ENCODE assay signal across 16 cellular contexts in genomic region chr10:89503633-89504345, GRCh38. TPM values are rescaled to one million over a fixed set of nuclear protein-coding genes. Genes with fewer than 3 reads are reported as not detected.
DNase-seq lines count a peak whose midpoint lies in the region; ATAC-seq and TF ChIP-seq lines count a peak whose summit lies in the region.
"Had no signal": no experiment of that assay in that cellular context is flagged by ENCODE, and none has a peak within 500 bp of the region (broad histone marks: within the 10 kb centered on the region; RNA-seq: fewer than 3 reads in every experiment).

No MANE protein-coding gene starts in this region.

- H2AFZ ChIP-seq in Loucy (ENCODE audit: low read length), result peak overlapping the region; percentile 30; the same call in 1 of the 2 replicates

- H3K36me3 Mint-ChIP-seq in activated CD4-positive, alpha-beta T cell treated with anti-CD3 and anti-CD28 coated beads for 36 hours (ENCODE audit: low read depth), result no peaks in the 10 kb centered on the region
- H3K36me3 Mint-ChIP-seq in nephron (ENCODE audit: low read depth), result no peaks in the 10 kb centered on the region
- no peaks in the 10 kb centered on the region for H3K36me3 Mint-ChIP-seq in naive thymus-derived CD8-positive, alpha-beta T cell
- H3K36me3 Mint-ChIP-seq: CD4-positive, CD25-positive, alpha-beta regulatory T cell had no signal

- H3K9ac ChIP-seq in Loucy (ENCODE audit: low read depth, low read length, poor library complexity, severe bottlenecking) (no peak overlapping the region), adipocyte (ENCODE audit: low read length) (no peak overlapping the region)

- no peaks in the 10 kb centered on the region for H3K9me3 ChIP-seq in Loucy (ENCODE audit: insufficient read depth, low read depth, low read length)
- H3K9me3 ChIP-seq in adipocyte (ENCODE audit: control insufficient read depth, low read length), result no peaks in the 10 kb centered on the region
- H3K9me3 ChIP-seq: lower lobe of right lung, right lobe of liver, tibial nerve had no signal

- H3K36me3 ChIP-seq in Loucy (ENCODE audit: insufficient read depth, low read length) (no peaks in the 10 kb centered on the region), adipocyte (ENCODE audit: control insufficient read depth, insufficient read depth, low read length, severe bottlenecking) (no peaks in the 10 kb centered on the region)
- H3K36me3 ChIP-seq: lower lobe of right lung, right lobe of liver had no signal

- H3F3A ChIP-seq in Loucy (ENCODE audit: low read depth), result no peaks in the 10 kb centered on the region

- peak; percentile 17 for DNase-seq in activated CD4-positive, alpha-beta T cell treated with anti-CD3 and anti-CD28 coated beads for 36 hours
- DNase-seq in activated CD4-positive, alpha-beta T cell treated with anti-CD3 and anti-CD28 coated beads for 4 hours, result no peak
- peak; percentile 18 for DNase-seq in adipocyte (ENCODE audit: low read depth)
- DNase-seq in naive thymus-derived CD8-positive, alpha-beta T cell, result no peak
- no peak for DNase-seq in omental fat pad (ENCODE audit: low spot score)
- no peak for DNase-seq in pons (ENCODE audit: low spot score)
- DNase-seq: lower lobe of right lung, NCI-H187, NCI-H510A, OCI-M1, right lobe of liver had no signal

- H3K4me3 Mint-ChIP-seq in activated CD4-positive, alpha-beta T cell treated with anti-CD3 and anti-CD28 coated beads for 36 hours, result no peak overlapping the region
- H3K4me3 Mint-ChIP-seq in nephron, result no peak overlapping the region
- no peak overlapping the region for H3K4me3 Mint-ChIP-seq in naive thymus-derived CD8-positive, alpha-beta T cell
- H3K4me3 Mint-ChIP-seq: CD4-positive, CD25-positive, alpha-beta regulatory T cell; neural crest cell had no signal

- ATAC-seq in activated CD4-positive, alpha-beta T cell treated with anti-CD3 and anti-CD28 coated beads for 36 hours, result peak; percentile 30
- ATAC-seq in naive thymus-derived CD8-positive, alpha-beta T cell, result no peak
- no peak for ATAC-seq in omental fat pad (ENCODE audit: low FRiP score)
- ATAC-seq: lower lobe of right lung, right lobe of liver had no signal

- peaks cover 2% of the 10 kb centered on the region for H3K27me3 Mint-ChIP-seq in activated CD4-positive, alpha-beta T cell treated with anti-CD3 and anti-CD28 coated beads for 36 hours
- H3K27me3 Mint-ChIP-seq in nephron (ENCODE audit: low read depth), result peaks cover 4% of the 10 kb centered on the region
- peaks cover 0 to 16% (median 5%) of the 10 kb centered on the region in 5 donors for H3K27me3 Mint-ChIP-seq in naive thymus-derived CD8-positive, alpha-beta T cell

- no peak overlapping the region for H3K27ac Mint-ChIP-seq in activated CD4-positive, alpha-beta T cell treated with anti-CD3 and anti-CD28 coated beads for 36 hours
- peak overlapping the region; percentile 49 to 71 (median 61) for H3K27ac Mint-ChIP-seq in nephron
- no peak overlapping the region for H3K27ac Mint-ChIP-seq in naive thymus-derived CD8-positive, alpha-beta T cell
- H3K27ac Mint-ChIP-seq: CD4-positive, CD25-positive, alpha-beta regulatory T cell had no signal

- no peaks in the 10 kb centered on the region for H4K20me1 ChIP-seq in Loucy (ENCODE audit: insufficient read depth, low read length, poor library complexity, severe bottlenecking)

- H3K4me3 ChIP-seq in Loucy (ENCODE audit: low read length, poor library complexity, severe bottlenecking), result no peak overlapping the region
- no peak overlapping the region for H3K4me3 ChIP-seq in adipocyte (ENCODE audit: low read length)
- H3K4me3 ChIP-seq: lower lobe of right lung, right lobe of liver, tibial nerve had no signal

- H3K4me1 ChIP-seq in Loucy (ENCODE audit: insufficient read depth, low read length, poor library complexity, severe bottlenecking), result peaks cover 9% of the 10 kb centered on the region
- H3K4me1 ChIP-seq in adipocyte (ENCODE audit: control insufficient read depth, insufficient read depth, low read length), result peaks cover 6% of the 10 kb centered on the region
- H3K4me1 ChIP-seq: lower lobe of right lung, right lobe of liver had no signal

- H3K9me2 ChIP-seq in Loucy (replicated peaks; ENCODE audit: low read depth, low read length), result no peaks in the 10 kb centered on the region

- H3K4me1 Mint-ChIP-seq in activated CD4-positive, alpha-beta T cell treated with anti-CD3 and anti-CD28 coated beads for 36 hours, result peaks cover 11% of the 10 kb centered on the region
- peaks cover 12% of the 10 kb centered on the region for H3K4me1 Mint-ChIP-seq in nephron
- peaks cover 0 to 12% (median 5%) of the 10 kb centered on the region in 4 donors for H3K4me1 Mint-ChIP-seq in naive thymus-derived CD8-positive, alpha-beta T cell
- H3K4me1 Mint-ChIP-seq: neural crest cell had no signal

- POLR2A ChIA-PET in activated CD4-positive, alpha-beta T cell treated with anti-CD3 and anti-CD28 coated beads for 36 hours (lab: Charles Lee), result no interaction called here
- POLR2A ChIA-PET in naive thymus-derived CD8-positive, alpha-beta T cell (lab: Charles Lee), result no interaction called here

- intact Hi-C loops in activated CD4-positive, alpha-beta T cell treated with anti-CD3 and anti-CD28 coated beads for 36 hours (cut with DNase I, micrococcal nuclease), result no loop called here

- no peak overlapping the region for H3K4me2 ChIP-seq in Loucy (ENCODE audit: low read depth, low read length, poor library complexity, severe bottlenecking)

- H3K9me3 Mint-ChIP-seq in activated CD4-positive, alpha-beta T cell treated with anti-CD3 and anti-CD28 coated beads for 36 hours (ENCODE audit: low read depth), result no peaks in the 10 kb centered on the region
- peaks cover 11% of the 10 kb centered on the region for H3K9me3 Mint-ChIP-seq in nephron
- no peaks in the 10 kb centered on the region for H3K9me3 Mint-ChIP-seq in naive thymus-derived CD8-positive, alpha-beta T cell

- CTCF ChIA-PET in activated CD4-positive, alpha-beta T cell treated with anti-CD3 and anti-CD28 coated beads for 36 hours (lab: Charles Lee), result no interaction called here

- TF ChIP-seq CTCF in Loucy (conservative IDR thresholded peaks at IDR 0.05; ENCODE audit: low read length) (no peak), nephron (IDR thresholded peaks at IDR 0.05; ENCODE audit: unreplicated experiment in 3 of 3) (no peak), omental fat pad (IDR thresholded peaks at IDR 0.05) (no peak)

- no peaks in the 10 kb centered on the region for H3K27me3 ChIP-seq in Loucy (ENCODE audit: insufficient read depth, low read length, poor library complexity, severe bottlenecking)
- H3K27me3 ChIP-seq in adipocyte (replicated peaks; ENCODE audit: control insufficient read depth, insufficient read depth, low read length), result no peaks in the 10 kb centered on the region
- H3K27me3 ChIP-seq: right lobe of liver, tibial nerve had no signal

- no peaks in the 10 kb centered on the region for H3K79me2 ChIP-seq in Loucy (ENCODE audit: insufficient read depth, low read length)

RNA-seq across cellular contexts. Expression of gene SLC16A12, which starts 31.6 kb away (rescaled TPM):
- not detected for total RNA-seq in activated CD4-positive, alpha-beta T cell treated with anti-CD3 and anti-CD28 coated beads for 36 hours
- total RNA-seq in naive thymus-derived CD8-positive, alpha-beta T cell, result not detected
- polyA plus RNA-seq in naive thymus-derived CD8-positive, alpha-beta T cell, result not detected
- total RNA-seq in omental fat pad, result 1 to 10 TPM in 3 of 4 donors, under 1 TPM in 1; 0.72 to 5.8 (median 3.0) TPM
- total RNA-seq: CD4-positive, CD25-positive, alpha-beta regulatory T cell; neural crest cell had no signal
- polyA plus RNA-seq: CD4-positive, CD25-positive, alpha-beta regulatory T cell had no signal

Comparison
In these comparisons a context has a peak if more than half of its experiments do, and no peak if none do; other contexts are left out.
1. DNase-seq: peak in activated CD4-positive, alpha-beta T cell treated with anti-CD3 and anti-CD28 coated beads for 36 hours (single experiment) and adipocyte (single experiment); none in activated CD4-positive, alpha-beta T cell treated with anti-CD3 and anti-CD28 coated beads for 4 hours (0 of 2), naive thymus-derived CD8-positive, alpha-beta T cell (0 of 10), omental fat pad (single experiment) and pons (single experiment).
2. H3K27ac Mint-ChIP-seq: peak in nephron (3 of 3); none in activated CD4-positive, alpha-beta T cell treated with anti-CD3 and anti-CD28 coated beads for 36 hours (single experiment) and naive thymus-derived CD8-positive, alpha-beta T cell (0 of 10).